ENCODE assay signal across 11 cellular contexts in the genomic region with DNA sequence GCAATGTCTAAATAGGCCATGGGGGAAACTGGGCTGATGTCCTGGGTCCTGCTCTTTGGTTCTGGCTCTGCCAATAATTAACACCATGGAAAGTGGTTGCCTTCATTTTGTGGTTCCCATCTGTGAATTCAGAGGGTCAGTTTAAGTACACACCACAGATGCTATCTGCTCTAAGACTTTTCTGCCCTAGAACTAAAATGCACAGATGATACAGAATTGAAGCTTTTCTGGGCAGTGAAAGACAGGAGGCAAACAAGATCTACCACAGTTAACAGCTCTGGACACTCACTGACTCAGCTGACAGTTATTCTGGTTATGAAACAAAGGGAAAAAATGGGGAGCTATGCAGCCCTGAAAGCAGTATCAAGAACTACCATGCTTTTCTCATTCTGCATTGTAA. TPM values are rescaled to one million over a fixed set of nuclear protein-coding genes. Genes with fewer than 3 reads are reported as not detected.
A peak's percentile ranks its signal among the peaks of the same experiment; 100 is the strongest.
DNase-seq lines count a peak whose midpoint lies in the region; ATAC-seq and TF ChIP-seq lines count a peak whose summit lies in the region.
"Had no signal": no experiment of that assay in that cellular context is flagged by ENCODE, and none has a peak within 500 bp of the region (broad histone marks: within the 10 kb centered on the region; RNA-seq: fewer than 3 reads in every experiment).

No MANE protein-coding gene starts in this region.

- DNase-seq in HFF-Myc (ENCODE audit: extremely low read depth, low read depth) (no peak), amniotic stem cell (lab: John Stamatoyannopoulos, UW) (peak; percentile 36), left ventricle myocardium superior (no peak), stromal cell of bone marrow (ENCODE audit: low read depth) (peak; percentile 60), testis (no peak), ureter (ENCODE audit: low spot score) (no peak), activated T-cell treated with anti-CD3 and anti-CD28 coated beads for 4 hours (no peak), NCI-H2171 treated with DMSO at 0.1 percent for 48 hours (lab: John Stamatoyannopoulos, UW) (no peak)
- DNase-seq: activated T-cell treated with anti-CD3 and anti-CD28 coated beads, Interleukin-2, amount 50 U/mL, for 72 hours had no signal

- H3K36me3 ChIP-seq in testis (ENCODE audit: low read depth, missing control alignments): no peaks in the 10 kb centered on the region
- H3K36me3 ChIP-seq: MG63 had no signal

- intact Hi-C loops in left ventricle myocardium superior (cut with micrococcal nuclease): no loop called here
- intact Hi-C loops in testis (cut with DNase I; ENCODE audit: low total_unique reads): no loop called here

- TF ChIP-seq CTCF in HFF-Myc (IDR thresholded peaks at IDR 0.05; ENCODE audit: low read depth, low read length, missing control alignments): peak; percentile 14
- no peak for TF ChIP-seq CTCF in testis (IDR thresholded peaks at IDR 0.05)

- no peaks in the 10 kb centered on the region for H3K27me3 ChIP-seq in testis
- H3K27me3 ChIP-seq: MG63 had no signal

- peaks cover 20% of the 10 kb centered on the region for H3K4me1 ChIP-seq in testis

- no peaks in the 10 kb centered on the region for H3K9me3 ChIP-seq in testis
- H3K9me3 ChIP-seq: MG63 had no signal

- peak; percentile 39 for ATAC-seq in left ventricle myocardium superior
- ATAC-seq: activated T-cell treated with anti-CD3 and anti-CD28 coated beads, Interleukin-2, amount 50 U/mL, for 72 hours had no signal

- H3K27ac ChIP-seq in testis: no peak overlapping the region
- H3K27ac ChIP-seq: parathyroid adenoma had no signal

- H3K4me3 ChIP-seq in HFF-Myc (replicated peaks; ENCODE audit: low read depth, low read length) (no peak overlapping the region), testis (no peak overlapping the region)
- H3K4me3 ChIP-seq: MG63 had no signal

- no peak for TF ChIP-seq POLR2A in testis (IDR thresholded peaks at IDR 0.05)

RNA-seq across cellular contexts. Expression of gene APBB2, which starts 37.3 kb away (rescaled TPM):
- total RNA-seq in left ventricle myocardium superior (23.9 TPM), testis (10 to 100 TPM; 59.8 to 77.9 TPM), ureter (52.6 TPM)
- polyA plus RNA-seq in testis (ENCODE audit: insufficient read depth, low read depth, low replicate concordance): 19.7 TPM

Comparison
In these comparisons a context has a peak if more than half of its experiments do, and no peak if none do; other contexts are left out.
1. DNase-seq: peak in amniotic stem cell (single experiment) and stromal cell of bone marrow (single experiment); none in HFF-Myc (single experiment), left ventricle myocardium superior (single experiment), testis (single experiment), ureter (single experiment), activated T-cell treated with anti-CD3 and anti-CD28 coated beads for 4 hours (single experiment) and NCI-H2171 treated with DMSO at 0.1 percent for 48 hours (single experiment).